In the genomic region with DNA sequence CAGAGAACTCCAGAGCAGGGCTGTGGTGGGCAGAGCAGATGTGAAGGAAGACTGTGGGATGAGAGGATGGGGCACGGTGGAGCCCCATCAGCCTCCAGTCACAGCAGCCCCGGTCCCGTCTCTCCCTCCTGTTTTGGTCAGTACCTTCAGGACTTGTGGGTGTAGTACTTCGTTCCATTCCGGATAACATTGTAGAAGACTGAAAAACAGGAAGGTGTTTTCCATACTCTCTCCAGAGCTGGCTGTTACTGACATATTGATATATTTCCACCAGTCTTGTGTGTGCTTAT, we compare ENCODE assay signal across 15 cellular contexts. TPM values are rescaled to one million over a fixed set of nuclear protein-coding genes. Genes with fewer than 3 reads are reported as not detected.
DNase-seq lines count a peak whose midpoint lies in the region; ATAC-seq and TF ChIP-seq lines count a peak whose summit lies in the region.
"Had no signal": no experiment of that assay in that cellular context is flagged by ENCODE, and none has a peak within 500 bp of the region (broad histone marks: within the 10 kb centered on the region; RNA-seq: fewer than 3 reads in every experiment).

No MANE protein-coding gene starts in this region.

- no peaks in the 10 kb centered on the region for H3K4me1 ChIP-seq in breast epithelium
- peaks cover 23% of the 10 kb centered on the region for H3K4me1 ChIP-seq in hepatocyte (ENCODE audit: insufficient read depth)
- H3K4me1 ChIP-seq in upper lobe of right lung = peaks cover 29% of the 10 kb centered on the region

- H3K4me1 Mint-ChIP-seq in MCF 10A (ENCODE audit: insufficient read depth, unreplicated experiment) = peaks cover 49% of the 10 kb centered on the region
- H3K4me1 Mint-ChIP-seq in activated CD8-positive, alpha-beta T cell treated with anti-CD3 and anti-CD28 coated beads, Interleukin-2, amount 10 ng/mL, durations not matched to agents 7 days and 5 days (ENCODE audit: low read depth) = peaks cover 68% of the 10 kb centered on the region

- no peaks in the 10 kb centered on the region for H3K9me3 Mint-ChIP-seq in MCF 10A (ENCODE audit: unreplicated experiment)
- H3K9me3 Mint-ChIP-seq in activated CD8-positive, alpha-beta T cell treated with anti-CD3 and anti-CD28 coated beads, Interleukin-2, amount 10 ng/mL, durations not matched to agents 7 days and 5 days (ENCODE audit: insufficient read depth) = no peaks in the 10 kb centered on the region

- DNase-seq in MCF 10A (ENCODE audit: unreplicated experiment) (no peak), breast epithelium (ENCODE audit: low spot score in 2 of 2) (no peak), hepatocyte (ENCODE audit: low spot score) (no peak), upper lobe of right lung (no peak), middle frontal gyrus (ENCODE audit: extremely low spot score, low spot score) (no peak)
- DNase-seq in activated CD8-positive, alpha-beta T cell treated with anti-CD3 and anti-CD28 coated beads, Interleukin-2, amount 10 ng/mL, durations not matched to agents 7 days and 5 days = no peak
- no peak for DNase-seq in activated CD4-positive, CD25-positive, alpha-beta regulatory T cell (lab: John Stamatoyannopoulos, UW)
- DNase-seq in activated naive CD4-positive, alpha-beta T cell treated with Interleukin-2 at 50 U/mL for 16 hours = no peak
- DNase-seq: amniotic stem cell, DMS79, NCI-H1417, T-helper 9 cell had no signal

- peaks cover 68% of the 10 kb centered on the region for H3K36me3 Mint-ChIP-seq in MCF 10A (ENCODE audit: insufficient read depth, unreplicated experiment)
- H3K36me3 Mint-ChIP-seq in activated CD8-positive, alpha-beta T cell treated with anti-CD3 and anti-CD28 coated beads, Interleukin-2, amount 10 ng/mL, durations not matched to agents 7 days and 5 days (ENCODE audit: low read depth) = peaks cover 55% of the 10 kb centered on the region

- no peak overlapping the region for H3K4me3 ChIP-seq in breast epithelium
- no peak overlapping the region for H3K4me3 ChIP-seq in hepatocyte
- H3K4me3 ChIP-seq in upper lobe of right lung = no peak overlapping the region
- H3K4me3 ChIP-seq: tibial nerve had no signal

- 94% methylated on average over 5 of the region's 5 CpGs for WGBS in hepatocyte (ENCODE audit: low lambda C conversion rate, missing lambda C conversion rate)

- H3K27me3 Mint-ChIP-seq in MCF 10A (ENCODE audit: insufficient read depth, unreplicated experiment) = no peaks in the 10 kb centered on the region
- no peaks in the 10 kb centered on the region for H3K27me3 Mint-ChIP-seq in activated CD8-positive, alpha-beta T cell treated with anti-CD3 and anti-CD28 coated beads, Interleukin-2, amount 10 ng/mL, durations not matched to agents 7 days and 5 days (ENCODE audit: low read depth)
- H3K27me3 Mint-ChIP-seq: progenitor cell of endocrine pancreas had no signal

- POLR2A ChIA-PET in MCF 10A (lab: Yijun Ruan, JAX) = interaction anchor here (1.4 to 2.8 kb wide), 4 partner anchors 8 to 15 kb away, joined by 4 to 15 read pairs (median 12); partner anchors contain the start of gene MED15
- POLR2A ChIA-PET in activated CD8-positive, alpha-beta T cell treated with anti-CD3 and anti-CD28 coated beads, Interleukin-2, amount 10 ng/mL, durations not matched to agents 7 days and 5 days (lab: Charles Lee) = interaction anchor here (0.8 to 1.3 kb wide), 2 partner anchors 12 to 15 kb away, joined by 3 read pairs; partner anchors contain the start of gene MED15

- H3K9me2 ChIP-seq in hepatocyte (replicated peaks; ENCODE audit: insufficient read depth) = no peaks in the 10 kb centered on the region

- H3K27ac Mint-ChIP-seq in MCF 10A (ENCODE audit: low read depth, unreplicated experiment) = peak overlapping the region; percentile 31
- peak overlapping the region; percentile 61 for H3K27ac Mint-ChIP-seq in activated CD8-positive, alpha-beta T cell treated with anti-CD3 and anti-CD28 coated beads, Interleukin-2, amount 10 ng/mL, durations not matched to agents 7 days and 5 days

- CTCF ChIA-PET in MCF 10A (lab: Yijun Ruan, JAX) = interaction anchor here (1.2 to 3.0 kb wide), 2 partner anchors 9 to 10 kb away, joined by 5 to 11 read pairs; no protein-coding TSS in a partner anchor
- CTCF ChIA-PET in activated CD8-positive, alpha-beta T cell treated with anti-CD3 and anti-CD28 coated beads, Interleukin-2, amount 10 ng/mL, durations not matched to agents 7 days and 5 days (lab: Charles Lee) = interaction anchor here (1.3 to 1.7 kb wide), 3 partner anchors 10 to 29 kb away, joined by 3 to 9 read pairs (median 4); no protein-coding TSS in a partner anchor

- peaks cover 96% of the 10 kb centered on the region for H3K79me2 ChIP-seq in hepatocyte

- H3K27ac ChIP-seq in breast epithelium = no peak overlapping the region
- peak overlapping the region; percentile 35 for H3K27ac ChIP-seq in hepatocyte
- H3K27ac ChIP-seq in upper lobe of right lung = no peak overlapping the region

- intact Hi-C loops in MCF 10A (cut with micrococcal nuclease) (no loop called here), breast epithelium (cut with DNase I; ENCODE audit: low total_unique reads) (no loop called here), upper lobe of right lung (cut with DNase I) (no loop called here)

- no peak overlapping the region for H3K4me2 ChIP-seq in hepatocyte

- TF ChIP-seq POLR2A in breast epithelium (IDR thresholded peaks at IDR 0.05) = no peak

- ATAC-seq in activated CD8-positive, alpha-beta T cell treated with anti-CD3 and anti-CD28 coated beads, Interleukin-2, amount 10 ng/mL, durations not matched to agents 7 days and 5 days = no peak
- peak; percentile 7 for ATAC-seq in upper lobe of right lung

- H3K27me3 ChIP-seq in breast epithelium (no peaks in the 10 kb centered on the region), hepatocyte (no peaks in the 10 kb centered on the region), upper lobe of right lung (no peaks in the 10 kb centered on the region)
- H3K27me3 ChIP-seq: dorsolateral prefrontal cortex, tibial nerve had no signal

- BruUV-seq in MCF 10A (replicated peaks; lab: Mats Ljungman, UMichigan) = no TSS peak

- H3K9me3 ChIP-seq in breast epithelium = no peaks in the 10 kb centered on the region
- no peaks in the 10 kb centered on the region for H3K9me3 ChIP-seq in hepatocyte (ENCODE audit: low read depth)
- H3K9me3 ChIP-seq in upper lobe of right lung = no peaks in the 10 kb centered on the region
- H3K9me3 ChIP-seq: tibial nerve had no signal

- H3K4me3 Mint-ChIP-seq in MCF 10A (ENCODE audit: unreplicated experiment) = no peak overlapping the region
- H3K4me3 Mint-ChIP-seq in activated CD8-positive, alpha-beta T cell treated with anti-CD3 and anti-CD28 coated beads, Interleukin-2, amount 10 ng/mL, durations not matched to agents 7 days and 5 days = no peak overlapping the region

- H2AFZ ChIP-seq in hepatocyte = no peak overlapping the region

- H4K20me1 ChIP-seq in hepatocyte (ENCODE audit: insufficient read depth, poor library complexity, severe bottlenecking) = peaks cover 76% of the 10 kb centered on the region

- TF ChIP-seq CTCF in MCF 10A (IDR thresholded peaks at IDR 0.05; ENCODE audit: unreplicated experiment) = no peak
- no peak for TF ChIP-seq CTCF in breast epithelium (IDR thresholded peaks at IDR 0.05)
- TF ChIP-seq CTCF in hepatocyte (IDR thresholded peaks at IDR 0.05; ENCODE audit: poor library complexity) = no peak
- TF ChIP-seq CTCF in upper lobe of right lung (IDR thresholded peaks at IDR 0.05) = no peak

- H3K36me3 ChIP-seq in breast epithelium (no peaks in the 10 kb centered on the region), hepatocyte (replicated peaks; ENCODE audit: insufficient read depth, low read depth) (no peaks in the 10 kb centered on the region), upper lobe of right lung (peaks cover 30% of the 10 kb centered on the region)

RNA-seq across cellular contexts. Expression of gene MED15, which starts 15.4 kb away (rescaled TPM):
- total RNA-seq in MCF 10A (2022) (122 TPM in 2 replicates), breast epithelium (10 to 100 TPM; 36.6 to 53.1 (median 52.3) TPM), hepatocyte (19.7 and 31.5 TPM in 2 replicates), upper lobe of right lung (96.9 TPM)
- 100 to 1,000 TPM; 155 to 161 TPM for total RNA-seq in activated CD8-positive, alpha-beta T cell treated with anti-CD3 and anti-CD28 coated beads, Interleukin-2, amount 10 ng/mL, durations not matched to agents 7 days and 5 days
- 53.1 and 53.2 TPM in 2 replicates for polyA plus RNA-seq in hepatocyte

RNA-seq across cellular contexts. Expression of gene KLHL22, which starts 27.2 kb away (rescaled TPM):
- total RNA-seq in MCF 10A (2022) (14.7 and 20.9 TPM in 2 replicates), breast epithelium (10 to 100 TPM; 28.5 to 38.0 (median 35.4) TPM), hepatocyte (32.5 and 38.0 TPM in 2 replicates), upper lobe of right lung (23.3 TPM)
- 10 to 100 TPM; 29.2 to 30.1 TPM for total RNA-seq in activated CD8-positive, alpha-beta T cell treated with anti-CD3 and anti-CD28 coated beads, Interleukin-2, amount 10 ng/mL, durations not matched to agents 7 days and 5 days
- 20.5 and 23.6 TPM in 2 replicates for polyA plus RNA-seq in hepatocyte
